ENCODE assay signal across 9 cellular contexts in genomic region chr10:80500572-80501380, GRCh38. TPM values are rescaled to one million over a fixed set of nuclear protein-coding genes. Genes with fewer than 3 reads are reported as not detected.
DNase-seq lines count a peak whose midpoint lies in the region; ATAC-seq, FAIRE-seq and TF ChIP-seq lines count a peak whose summit lies in the region.
"Had no signal": no experiment of that assay in that cellular context is flagged by ENCODE, and none has a peak within 500 bp of the region (broad histone marks: within the 10 kb centered on the region; RNA-seq: fewer than 3 reads in every experiment).

No MANE protein-coding gene starts in this region.

- H4K20me1 ChIP-seq in astrocyte (ENCODE audit: insufficient read depth, low read length), result peaks cover 20% of the 10 kb centered on the region

- ATAC-seq in GM21360 (IDR thresholded peaks at IDR 0.05; ENCODE audit: unreplicated experiment) (peak; percentile 72), HG03354 (IDR thresholded peaks at IDR 0.05; ENCODE audit: poor library complexity, severe bottlenecking, unreplicated experiment) (peak; percentile 83), lower lobe of right lung (no peak)

- no peak for FAIRE-seq in astrocyte (lab: Jason Lieb, UNC)

- H3K27ac Mint-ChIP-seq in astrocyte (ENCODE audit: unreplicated experiment) (peak overlapping the region; percentile 90), osteocyte (ENCODE audit: unreplicated experiment) (no peak overlapping the region)

- TF ChIP-seq CTCF in astrocyte (IDR thresholded peaks at IDR 0.05; ENCODE audit: insufficient read depth, low read depth, low read length) (no peak), lower lobe of right lung (IDR thresholded peaks at IDR 0.05) (no peak), vagina (IDR thresholded peaks at IDR 0.05) (no peak), osteocyte (IDR thresholded peaks at IDR 0.05) (no peak)

- H3K27me3 ChIP-seq in astrocyte (ENCODE audit: insufficient read depth, low read length) (no peaks in the 10 kb centered on the region), lower lobe of right lung (ENCODE audit: low read depth) (no peaks in the 10 kb centered on the region), vagina (no peaks in the 10 kb centered on the region)

- H3K36me3 ChIP-seq in astrocyte (ENCODE audit: insufficient read depth, low read length) (peaks cover under 1% of the 10 kb centered on the region), lower lobe of right lung (peaks cover 8% of the 10 kb centered on the region), vagina (no peaks in the 10 kb centered on the region)

- H3K9ac ChIP-seq in astrocyte (ENCODE audit: low read length), result peak overlapping the region; percentile 39

- peaks cover 83% of the 10 kb centered on the region for H3K4me1 ChIP-seq in astrocyte (ENCODE audit: insufficient read depth, low read length)
- H3K4me1 ChIP-seq in lower lobe of right lung, result peaks cover 100% of the 10 kb centered on the region
- peaks cover 100% of the 10 kb centered on the region for H3K4me1 ChIP-seq in vagina

- peak overlapping the region; percentile 60 for H3K27ac ChIP-seq in astrocyte (ENCODE audit: low read depth, low read length)
- peak overlapping the region; percentile 83 for H3K27ac ChIP-seq in lower lobe of right lung
- peak overlapping the region; percentile 91 for H3K27ac ChIP-seq in vagina

- H3K4me3 ChIP-seq in astrocyte (ENCODE audit: insufficient read depth, low read depth, low read length) (no peak overlapping the region), lower lobe of right lung (no peak overlapping the region), vagina (no peak overlapping the region)

- H2AFZ ChIP-seq in astrocyte (ENCODE audit: low read depth, low read length), result no peak overlapping the region

- intact Hi-C loops in lower lobe of right lung (cut with DNase I), result loop anchor here (10.0 kb wide), 1 partner anchor 56 kb away; no protein-coding TSS in a partner anchor
- intact Hi-C loops in vagina (cut with DNase I), result loop anchor here (5.0 kb wide), 2 partner anchors 53 to 118 kb away; no protein-coding TSS in a partner anchor

- H3K4me1 Mint-ChIP-seq in astrocyte (ENCODE audit: low read depth, unreplicated experiment), result peaks cover 77% of the 10 kb centered on the region
- H3K4me1 Mint-ChIP-seq in osteocyte (ENCODE audit: unreplicated experiment), result peaks cover 62% of the 10 kb centered on the region

- peak overlapping the region; percentile 5 for H3K4me2 ChIP-seq in astrocyte (ENCODE audit: low read length)

- H3K36me3 Mint-ChIP-seq in astrocyte (ENCODE audit: low read depth, unreplicated experiment), result peaks cover 19% of the 10 kb centered on the region
- peaks cover 10% of the 10 kb centered on the region for H3K36me3 Mint-ChIP-seq in osteocyte (ENCODE audit: unreplicated experiment)

- no peak for TF ChIP-seq POLR2A in vagina (IDR thresholded peaks at IDR 0.05)

- H3K4me3 Mint-ChIP-seq in astrocyte (ENCODE audit: unreplicated experiment) (no peak overlapping the region), osteocyte (ENCODE audit: unreplicated experiment) (no peak overlapping the region)

- H3K79me2 ChIP-seq in astrocyte (ENCODE audit: insufficient read depth, low read length), result peaks cover 91% of the 10 kb centered on the region

- DNase-seq in astrocyte (ENCODE audit: low read depth), result no peak
- DNase-seq in lower lobe of right lung, result no peak
- no peak for DNase-seq in vagina (ENCODE audit: extremely low spot score in 2 of 2)
- no peak for DNase-seq in AG08396 (ENCODE audit: low spot score)
- DNase-seq in cerebellum (ENCODE audit: low spot score), result no peak
- no peak for DNase-seq in osteocyte (ENCODE audit: extremely low spot score, unreplicated experiment)

- no peaks in the 10 kb centered on the region for H3K9me3 ChIP-seq in astrocyte (ENCODE audit: insufficient read depth, low read depth, low read length)
- H3K9me3 ChIP-seq in lower lobe of right lung, result no peaks in the 10 kb centered on the region
- no peaks in the 10 kb centered on the region for H3K9me3 ChIP-seq in vagina

- H3K9me3 Mint-ChIP-seq in astrocyte (ENCODE audit: unreplicated experiment) (no peaks in the 10 kb centered on the region), osteocyte (ENCODE audit: unreplicated experiment) (peaks cover 11% of the 10 kb centered on the region)

- no peaks in the 10 kb centered on the region for H3K27me3 Mint-ChIP-seq in astrocyte (ENCODE audit: low read depth, unreplicated experiment)
- no peaks in the 10 kb centered on the region for H3K27me3 Mint-ChIP-seq in osteocyte (ENCODE audit: unreplicated experiment)

RNA-seq across cellular contexts. Expression of gene SH2D4B, which starts 36.9 kb away (rescaled TPM):
- 0.07 TPM in 1 of 2 replicates, not detected in the other for total RNA-seq in astrocyte
- 1.4 TPM for total RNA-seq in lower lobe of right lung
- not detected for total RNA-seq in vagina
- 0.36 TPM for total RNA-seq in cerebellum
- total RNA-seq in osteocyte, result not detected in 2 replicates
- total RNA-seq: kidney epithelial cell had no signal

RNA-seq across cellular contexts. Expression of gene TSPAN14, which starts 46.7 kb away (rescaled TPM):
- total RNA-seq in astrocyte (134 and 140 TPM in 2 replicates), lower lobe of right lung (169 TPM), vagina (98.0 TPM), cerebellum (20.5 TPM), osteocyte (50.7 and 51.4 TPM in 2 replicates)

Comparison
In these comparisons a context has a peak if more than half of its experiments do, and no peak if none do; other contexts are left out.
1. ATAC-seq: peak in GM21360 (single experiment) and HG03354 (single experiment); none in lower lobe of right lung (0 of 2).
2. Peak in every context shown above with its lines, with median percentiles within 50 percentile points of each other: H3K27ac ChIP-seq.